In genomic region chr5:131671409-131671808, GRCh38 we compare ENCODE assay signal across 10 cellular contexts. TPM values are rescaled to one million over a fixed set of nuclear protein-coding genes. Genes with fewer than 3 reads are reported as not detected.
DNase-seq lines count a peak whose midpoint lies in the region; ATAC-seq, FAIRE-seq and TF ChIP-seq lines count a peak whose summit lies in the region.
"Had no signal": no experiment of that assay in that cellular context is flagged by ENCODE, and none has a peak within 500 bp of the region (broad histone marks: within the 10 kb centered on the region; RNA-seq: fewer than 3 reads in every experiment).

No MANE protein-coding gene starts in this region.

- H3K4me1 Mint-ChIP-seq in GM23338 (peaks cover 8% of the 10 kb centered on the region; the same call in 2 of the 3 replicates), Caco-2 (ENCODE audit: low read depth, unreplicated experiment) (no peaks in the 10 kb centered on the region)

- no peaks in the 10 kb centered on the region for H4K20me1 ChIP-seq in osteoblast (ENCODE audit: insufficient read depth, low read length)
- H4K20me1 ChIP-seq in GM23338 (replicated peaks; ENCODE audit: insufficient read depth), result no peaks in the 10 kb centered on the region
- no peaks in the 10 kb centered on the region; the same call in 1 of the 2 replicates for H4K20me1 ChIP-seq in MM.1S (ENCODE audit: insufficient read depth, low read length)

- intact Hi-C loops in Caco-2 (cut with micrococcal nuclease; ENCODE audit: unreplicated experiment), result no loop called here

- H3K27ac ChIP-seq in osteoblast (ENCODE audit: low read depth, low read length), result peak overlapping the region; percentile 76
- no peak overlapping the region for H3K27ac ChIP-seq in GM23338 (ENCODE audit: low read depth)
- H3K27ac ChIP-seq in MM.1S (ENCODE audit: low read length), result no peak overlapping the region

- H3K36me3 Mint-ChIP-seq in GM23338 (ENCODE audit: low read depth), result peaks cover 12% of the 10 kb centered on the region; the same call in 2 of the 3 replicates
- H3K36me3 Mint-ChIP-seq in Caco-2 (ENCODE audit: insufficient read depth, unreplicated experiment), result peaks cover 69% of the 10 kb centered on the region

- no TSS peak for BruUV-seq in Caco-2 (replicated peaks; lab: Mats Ljungman, UMichigan)

- H3K27ac Mint-ChIP-seq in GM23338 (no peak overlapping the region), Caco-2 (ENCODE audit: unreplicated experiment) (no peak overlapping the region)

- POLR2A ChIA-PET in Caco-2 (lab: Charles Lee), result interaction anchor here (0.6 kb wide), 1 partner anchor 259 kb away, joined by 3 read pairs; no protein-coding TSS in a partner anchor

- H3K36me3 ChIP-seq in osteoblast (ENCODE audit: insufficient read depth, low read length) (peaks cover 41% of the 10 kb centered on the region), GM23338 (ENCODE audit: insufficient read depth) (no peaks in the 10 kb centered on the region), MM.1S (replicated peaks; ENCODE audit: insufficient read depth, low read length) (peaks cover 5% of the 10 kb centered on the region; the same call in 1 of the 2 replicates), Caco-2 (ENCODE audit: control insufficient read depth, insufficient read depth, low read length) (peaks cover 1% of the 10 kb centered on the region)

- H3K9me2 ChIP-seq in GM23338 (ENCODE audit: insufficient read depth), result no peaks in the 10 kb centered on the region
- no peaks in the 10 kb centered on the region for H3K9me2 ChIP-seq in MM.1S (replicated peaks; ENCODE audit: insufficient read depth, low read length)

- H3K27me3 Mint-ChIP-seq in GM23338 (ENCODE audit: insufficient read depth, low read depth, poor library complexity) (no peaks in the 10 kb centered on the region), Caco-2 (ENCODE audit: insufficient read depth, unreplicated experiment) (no peaks in the 10 kb centered on the region)

- no peak overlapping the region for H2AFZ ChIP-seq in osteoblast (ENCODE audit: low read length)
- H2AFZ ChIP-seq in GM23338, result no peak overlapping the region
- H2AFZ ChIP-seq in MM.1S (ENCODE audit: low read length), result no peak overlapping the region

- H3K9me3 Mint-ChIP-seq in GM23338 (no peaks in the 10 kb centered on the region), Caco-2 (ENCODE audit: unreplicated experiment) (no peaks in the 10 kb centered on the region)

- CTCF ChIA-PET in Caco-2 (lab: Charles Lee), result interaction anchor here (0.6 kb wide), 1 partner anchor 859 kb away, joined by 4 read pairs; no protein-coding TSS in a partner anchor

- H3K9ac ChIP-seq in MM.1S (ENCODE audit: low read length), result no peak overlapping the region

- H3K9me3 ChIP-seq in osteoblast (ENCODE audit: low read depth, low read length), result no peaks in the 10 kb centered on the region
- H3K9me3 ChIP-seq in MM.1S (replicated peaks; ENCODE audit: insufficient read depth, low read length), result no peaks in the 10 kb centered on the region
- no peaks in the 10 kb centered on the region for H3K9me3 ChIP-seq in Caco-2

- TF ChIP-seq CTCF in cardiac fibroblast (IDR thresholded peaks at IDR 0.05; ENCODE audit: low read depth, low read length) (no peak), osteoblast (IDR thresholded peaks at IDR 0.05; ENCODE audit: extremely low read depth, low read depth, low read length) (no peak), GM23338 (conservative IDR thresholded peaks at IDR 0.05; ENCODE audit: low read depth in 2 of 2) (no peak), MM.1S (IDR thresholded peaks at IDR 0.05; ENCODE audit: low read length) (no peak), Caco-2 (IDR thresholded peaks at IDR 0.05; ENCODE audit: insufficient read depth in 1 of 2, low read depth in 1 of 2, low read length in 1 of 2, severe bottlenecking in 1 of 2, unreplicated experiment in 1 of 2) (no peak)

- DNase-seq in GM12892 (ENCODE audit: insufficient read length) (no peak), cardiac fibroblast (ENCODE audit: low read depth in 2 of 2) (peak; percentile 23 to 29), osteoblast (ENCODE audit: insufficient read length, low spot score, missing footprints) (no peak), GM23338 (ENCODE audit: low spot score) (no peak), MM.1S (no peak), Caco-2 (no peak), NCI-H345 (lab: John Stamatoyannopoulos, UW) (no peak)
- DNase-seq: glutamatergic neuron had no signal

- H3K4me3 Mint-ChIP-seq in GM23338 (no peak overlapping the region), Caco-2 (ENCODE audit: unreplicated experiment) (no peak overlapping the region)

- H3K4me2 ChIP-seq in osteoblast (ENCODE audit: insufficient read depth, low read length) (peak overlapping the region; percentile 69), GM23338 (no peak overlapping the region), MM.1S (ENCODE audit: low read depth, low read length) (no peak overlapping the region)
- H3K4me2 ChIP-seq: smooth muscle cell had no signal

- no peak for TF ChIP-seq POLR2A in GM12892 (IDR thresholded peaks at IDR 0.05; ENCODE audit: low read depth, low read length)

- no peaks in the 10 kb centered on the region for H3F3A ChIP-seq in GM23338 (replicated peaks; ENCODE audit: low read depth)
- H3F3A ChIP-seq in MM.1S (ENCODE audit: insufficient read depth, low read length), result 0 out of 2 replicates have a peak, but pooled peaks cover 2% of the 10 kb centered on the region

- peaks cover 44% of the 10 kb centered on the region for H3K79me2 ChIP-seq in osteoblast (ENCODE audit: insufficient read depth, low read length)
- no peaks in the 10 kb centered on the region for H3K79me2 ChIP-seq in GM23338 (replicated peaks; ENCODE audit: insufficient read depth)
- no peaks in the 10 kb centered on the region; the same call in 1 of the 2 replicates for H3K79me2 ChIP-seq in MM.1S (ENCODE audit: low read length)

- H3K4me1 ChIP-seq in osteoblast (ENCODE audit: insufficient read depth, low read length) (peaks cover 27% of the 10 kb centered on the region), GM23338 (ENCODE audit: insufficient read depth) (peaks cover 4% of the 10 kb centered on the region; the same call in 1 of the 2 replicates), MM.1S (ENCODE audit: low read length) (no peaks in the 10 kb centered on the region), Caco-2 (no peaks in the 10 kb centered on the region; the same call in 1 of the 2 replicates)

- no peaks in the 10 kb centered on the region for H3K27me3 ChIP-seq in osteoblast (ENCODE audit: insufficient read depth, low read length)
- H3K27me3 ChIP-seq in GM23338 (ENCODE audit: insufficient read depth), result no peaks in the 10 kb centered on the region
- no peaks in the 10 kb centered on the region for H3K27me3 ChIP-seq in MM.1S (replicated peaks; ENCODE audit: insufficient read depth, low read length)
- no peaks in the 10 kb centered on the region for H3K27me3 ChIP-seq in Caco-2 (replicated peaks; ENCODE audit: control insufficient read depth, insufficient read depth, low read length)

- H3K4me3 ChIP-seq in cardiac fibroblast (replicated peaks in 1 of 2; ENCODE audit: low read depth in 2 of 2, low read length in 2 of 2) (no peak overlapping the region), osteoblast (ENCODE audit: insufficient read depth, low read length) (no peak overlapping the region), GM23338 (no peak overlapping the region), MM.1S (ENCODE audit: low read length) (no peak overlapping the region), Caco-2 (ENCODE audit: low read depth, low read length) (no peak overlapping the region)
- H3K4me3 ChIP-seq: smooth muscle cell had no signal

- peak; percentile 60 for FAIRE-seq in GM12892 (lab: Jason Lieb, UNC)

- ATAC-seq in HG02610 (IDR thresholded peaks at IDR 0.05; ENCODE audit: unreplicated experiment), result peak; percentile 53
- no peak for ATAC-seq in GM23338

RNA-seq across cellular contexts. Expression of gene RAPGEF6, which starts 36.4 kb away (rescaled TPM):
- 11.3 TPM for polyA plus RNA-seq in GM12892 (2012; ENCODE audit: missing spikeins)
- 15.6 and 18.6 TPM in 2 replicates for total RNA-seq in osteoblast
- total RNA-seq in GM23338 (2014; rRNA removed; shearing (Covaris generic)), result 19.7 and 20.3 TPM in 2 replicates
- polyA plus RNA-seq in GM23338 (2016; fragmentation: Nextera tagmentation; extraction: Ambion mirVana), result 7.9 and 9.5 TPM in 2 replicates
- 17.4 and 22.4 TPM in 2 replicates for total RNA-seq in Caco-2 (2022)

Comparison
In these comparisons a context has a peak if more than half of its experiments do, and no peak if none do; other contexts are left out.
1. DNase-seq: peak in cardiac fibroblast (2 of 2); none in GM12892 (single experiment), osteoblast (single experiment), GM23338 (single experiment), MM.1S (single experiment), Caco-2 (0 of 2) and NCI-H345 (single experiment).